22 cellular contexts compared by ENCODE assay signal in the genomic region with DNA sequence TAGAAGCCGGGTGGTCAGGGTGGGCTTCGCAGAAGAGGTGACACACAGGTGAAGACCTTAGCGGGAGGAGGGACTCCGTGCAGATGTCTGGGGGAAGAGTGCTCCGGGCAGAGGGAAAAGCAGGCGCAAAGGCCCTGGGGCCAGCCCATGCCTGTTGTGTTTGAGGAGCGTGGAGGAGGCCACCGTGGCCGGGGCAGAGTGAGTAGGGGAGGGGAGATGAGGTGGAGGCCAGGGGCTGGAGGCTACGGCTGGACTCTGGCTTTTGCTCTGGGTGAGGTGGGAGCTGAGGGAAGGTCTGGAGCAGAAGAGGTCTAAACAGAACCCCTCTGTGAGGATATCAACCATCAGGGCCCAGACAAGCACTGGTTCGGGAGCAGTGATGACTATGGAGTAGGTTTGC.
"Had no signal": no experiment of that assay in that cellular context is flagged by ENCODE, and none has a peak within 500 bp of the region (broad histone marks: within the 10 kb centered on the region; RNA-seq: fewer than 3 reads in every experiment).

No MANE protein-coding gene starts in this region.

- H3K9me3 Mint-ChIP-seq: central memory CD8-positive, alpha-beta T cell; naive thymus-derived CD8-positive, alpha-beta T cell; stimulated activated naive CD8-positive, alpha-beta T cell treated with anti-CD3 and anti-CD28 coated beads, Interleukin-15, Interleukin-2, amounts not matched to agents 100 ng/mL and 50 ng/mL, for 24 hours had no signal

- DNase-seq: colonic mucosa; effector CD8-positive, alpha-beta T cell; endodermal cell; foreskin fibroblast; gastrocnemius medialis; head of caudate nucleus; left cardiac atrium; left lung; pancreas; stimulated activated CD4-positive, alpha-beta T cell treated with anti-CD3 and anti-CD28 coated beads, Interleukin-4, amount 100 ng/mL, for 4 hours; stimulated activated naive B cell treated with anti-CD40 and anti-IgM and Interleukin-4, amounts not matched to agents 10 μg/mL and 1 μg/mL and 100 μg/mL, for 72 hours; transverse colon had no signal

- H3K4me3 Mint-ChIP-seq: central memory CD8-positive, alpha-beta T cell; dendritic cell treated with granulocyte-macrophage colony-stimulating factor and Interleukin-4, amounts not matched to agents 40 ng/mL and 50 ng/mL, for 4 days; endodermal cell; naive thymus-derived CD8-positive, alpha-beta T cell; stimulated activated naive B cell treated with anti-CD40 and anti-IgM and Interleukin-4, amounts not matched to agents 10 μg/mL and 1 μg/mL and 100 μg/mL, for 72 hours; stimulated activated naive CD8-positive, alpha-beta T cell treated with anti-CD3 and anti-CD28 coated beads, Interleukin-15, Interleukin-2, amounts not matched to agents 100 ng/mL and 50 ng/mL, for 24 hours had no signal

- FAIRE-seq: islet of Langerhans, pancreas had no signal

- H3K4me3 ChIP-seq: colonic mucosa, gastrocnemius medialis, hepatocyte, left lung, pancreas, transverse colon had no signal

- H3K9me3 ChIP-seq: colonic mucosa, gastrocnemius medialis, left lung, neutrophil, pancreas, transverse colon had no signal

- H3K36me3 Mint-ChIP-seq: naive thymus-derived CD8-positive, alpha-beta T cell; stimulated activated naive B cell treated with anti-CD40 and anti-IgM and Interleukin-4, amounts not matched to agents 10 μg/mL and 1 μg/mL and 100 μg/mL, for 72 hours had no signal

- H3K79me2 ChIP-seq: hepatocyte had no signal

- ATAC-seq: esophagus mucosa; gastrocnemius medialis; left cardiac atrium; left lung; naive thymus-derived CD8-positive, alpha-beta T cell; pancreas; sciatic nerve; stimulated activated naive B cell treated with anti-CD40 and anti-IgM and Interleukin-4, amounts not matched to agents 10 μg/mL and 1 μg/mL and 100 μg/mL, for 72 hours had no signal

- H3K36me3 ChIP-seq: colonic mucosa, gastrocnemius medialis, left lung, neutrophil, pancreas, transverse colon had no signal

- H3K27ac ChIP-seq: colonic mucosa, epithelial cell of prostate, gastrocnemius medialis, left lung, neutrophil, pancreas, transverse colon had no signal

- H2AFZ ChIP-seq: hepatocyte had no signal

- H3K27me3 ChIP-seq: colonic mucosa, hepatocyte, pancreas had no signal

- H3K27ac Mint-ChIP-seq: dendritic cell treated with granulocyte-macrophage colony-stimulating factor and Interleukin-4, amounts not matched to agents 40 ng/mL and 50 ng/mL, for 4 days; endodermal cell; naive thymus-derived CD8-positive, alpha-beta T cell; stimulated activated naive B cell treated with anti-CD40 and anti-IgM and Interleukin-4, amounts not matched to agents 10 μg/mL and 1 μg/mL and 100 μg/mL, for 72 hours; stimulated activated naive CD8-positive, alpha-beta T cell treated with anti-CD3 and anti-CD28 coated beads, Interleukin-15, Interleukin-2, amounts not matched to agents 100 ng/mL and 50 ng/mL, for 24 hours had no signal

- H3K4me2 ChIP-seq: hepatocyte had no signal

- H3K4me1 ChIP-seq: colonic mucosa, gastrocnemius medialis, left lung, pancreas had no signal

- H3K4me1 Mint-ChIP-seq: central memory CD8-positive, alpha-beta T cell; naive thymus-derived CD8-positive, alpha-beta T cell; stimulated activated naive B cell treated with anti-CD40 and anti-IgM and Interleukin-4, amounts not matched to agents 10 μg/mL and 1 μg/mL and 100 μg/mL, for 72 hours had no signal
